11 cellular contexts compared by ENCODE assay signal in the genomic region with DNA sequence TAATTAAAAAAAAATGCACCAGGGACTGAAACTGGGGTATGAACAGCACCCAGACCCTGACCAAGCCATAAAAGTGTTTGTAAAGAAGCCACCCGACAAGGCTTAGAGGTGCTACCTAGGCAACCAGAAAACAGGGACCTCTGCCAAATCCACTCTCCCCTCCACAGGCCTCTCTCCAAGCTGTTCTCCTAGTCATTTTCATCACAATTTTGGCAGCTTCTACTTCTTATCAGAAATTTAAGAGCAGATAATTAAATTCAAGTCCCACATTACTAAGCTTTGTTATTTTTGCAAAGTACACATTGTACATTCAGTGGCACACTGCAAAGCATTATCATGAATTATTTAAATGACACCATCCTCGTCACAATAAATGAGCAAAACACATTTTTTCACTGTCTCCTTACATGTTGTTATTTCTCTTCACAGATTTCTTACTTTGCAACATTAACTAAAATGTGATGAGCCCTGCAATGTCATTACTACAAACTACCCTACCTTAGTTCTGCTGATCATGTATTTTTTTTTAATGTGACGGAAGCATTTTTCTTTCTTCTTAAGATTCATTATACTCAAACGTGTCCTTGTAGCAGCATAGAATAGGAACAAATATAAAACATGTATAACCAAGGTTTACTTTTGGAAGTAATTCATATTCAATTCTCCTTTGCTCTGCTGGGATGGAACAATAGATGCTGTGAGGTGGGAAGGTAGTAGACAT. TPM values are rescaled to one million over a fixed set of nuclear protein-coding genes. Genes with fewer than 3 reads are reported as not detected.
DNase-seq lines count a peak whose midpoint lies in the region; ATAC-seq and TF ChIP-seq lines count a peak whose summit lies in the region.
"Had no signal": no experiment of that assay in that cellular context is flagged by ENCODE, and none has a peak within 500 bp of the region (broad histone marks: within the 10 kb centered on the region; RNA-seq: fewer than 3 reads in every experiment).

No MANE protein-coding gene starts in this region.

- H3K9me3 ChIP-seq in naive thymus-derived CD4-positive, alpha-beta T cell (ENCODE audit: control insufficient read depth in 2 of 3, low read length in 3 of 3): no peaks in the 10 kb centered on the region

- in situ Hi-C loops in astrocyte of the cerebellum (cut with HindIII; ENCODE audit: low sequenced_read_pairs): no loop called here

- H3K27me3 Mint-ChIP-seq in endothelial cell (ENCODE audit: unreplicated experiment): no peaks in the 10 kb centered on the region
- no peaks in the 10 kb centered on the region for H3K27me3 Mint-ChIP-seq in MCF 10A (ENCODE audit: insufficient read depth, unreplicated experiment)
- no peaks in the 10 kb centered on the region for H3K27me3 Mint-ChIP-seq in naive thymus-derived CD4-positive, alpha-beta T cell
- H3K27me3 Mint-ChIP-seq: activated naive CD8-positive, alpha-beta T cell treated with anti-CD3 and anti-CD28 coated beads, Interleukin-2, amount 10 ng/mL, durations not matched to agents 7 days and 5 days had no signal

- no peaks in the 10 kb centered on the region for H3K4me1 ChIP-seq in naive thymus-derived CD4-positive, alpha-beta T cell (ENCODE audit: control insufficient read depth in 2 of 2, insufficient read depth in 2 of 2, low read length in 2 of 2)

- H3K27ac Mint-ChIP-seq in endothelial cell (ENCODE audit: unreplicated experiment) (no peak overlapping the region), MCF 10A (ENCODE audit: low read depth, unreplicated experiment) (no peak overlapping the region)
- H3K27ac Mint-ChIP-seq in naive thymus-derived CD4-positive, alpha-beta T cell: peak overlapping the region in 1 of 9 donors; percentile 42
- H3K27ac Mint-ChIP-seq: activated naive CD8-positive, alpha-beta T cell treated with anti-CD3 and anti-CD28 coated beads, Interleukin-2, amount 10 ng/mL, durations not matched to agents 7 days and 5 days had no signal

- ATAC-seq in GM19035 (IDR thresholded peaks at IDR 0.05; ENCODE audit: unreplicated experiment): no peak
- no peak for ATAC-seq in naive thymus-derived CD4-positive, alpha-beta T cell

- no peak overlapping the region for H3K4me3 ChIP-seq in astrocyte of the cerebellum (ENCODE audit: low read depth, low read length)
- H3K4me3 ChIP-seq in naive thymus-derived CD4-positive, alpha-beta T cell (ENCODE audit: low read length): no peak overlapping the region
- H3K4me3 ChIP-seq: smooth muscle cell had no signal

- no peak overlapping the region for H3K27ac ChIP-seq in naive thymus-derived CD4-positive, alpha-beta T cell (ENCODE audit: low read depth, low read length)

- POLR2A ChIA-PET in MCF 10A (lab: Yijun Ruan, JAX): interaction anchor here (0.6 kb wide), 1 partner anchor 1767 kb away, joined by 3 read pairs; no protein-coding TSS in a partner anchor
- POLR2A ChIA-PET in naive thymus-derived CD4-positive, alpha-beta T cell (lab: Charles Lee): no interaction called here

- TF ChIP-seq CTCF in astrocyte of the cerebellum (IDR thresholded peaks at IDR 0.05; ENCODE audit: low read depth, low read length, missing control alignments): no peak
- no peak for TF ChIP-seq CTCF in endothelial cell (IDR thresholded peaks at IDR 0.05; ENCODE audit: unreplicated experiment)
- TF ChIP-seq CTCF in MCF 10A (IDR thresholded peaks at IDR 0.05; ENCODE audit: unreplicated experiment): no peak

- no peaks in the 10 kb centered on the region for H3K9me3 Mint-ChIP-seq in endothelial cell (ENCODE audit: unreplicated experiment)
- no peaks in the 10 kb centered on the region for H3K9me3 Mint-ChIP-seq in MCF 10A (ENCODE audit: unreplicated experiment)
- no peaks in the 10 kb centered on the region for H3K9me3 Mint-ChIP-seq in naive thymus-derived CD4-positive, alpha-beta T cell
- H3K9me3 Mint-ChIP-seq: activated naive CD8-positive, alpha-beta T cell treated with anti-CD3 and anti-CD28 coated beads, Interleukin-2, amount 10 ng/mL, durations not matched to agents 7 days and 5 days had no signal

- no peak overlapping the region for H3K4me3 Mint-ChIP-seq in endothelial cell (ENCODE audit: unreplicated experiment)
- H3K4me3 Mint-ChIP-seq in MCF 10A (ENCODE audit: unreplicated experiment): no peak overlapping the region
- no peak overlapping the region for H3K4me3 Mint-ChIP-seq in naive thymus-derived CD4-positive, alpha-beta T cell
- H3K4me3 Mint-ChIP-seq: activated naive CD8-positive, alpha-beta T cell treated with anti-CD3 and anti-CD28 coated beads, Interleukin-2, amount 10 ng/mL, durations not matched to agents 7 days and 5 days had no signal

- CTCF ChIA-PET in MCF 10A (lab: Yijun Ruan, JAX): interaction anchor here (1.1 kb wide), 1 partner anchor 155 kb away, joined by 3 read pairs; no protein-coding TSS in a partner anchor
- CTCF ChIA-PET in naive thymus-derived CD4-positive, alpha-beta T cell (lab: Charles Lee): interaction anchor here (0.7 kb wide), 1 partner anchor 36 kb away, joined by 3 read pairs; no protein-coding TSS in a partner anchor

- H3K36me3 Mint-ChIP-seq in endothelial cell (ENCODE audit: low read depth, unreplicated experiment): no peaks in the 10 kb centered on the region
- H3K36me3 Mint-ChIP-seq in MCF 10A (ENCODE audit: insufficient read depth, unreplicated experiment): peaks cover 7% of the 10 kb centered on the region
- no peaks in the 10 kb centered on the region for H3K36me3 Mint-ChIP-seq in naive thymus-derived CD4-positive, alpha-beta T cell
- H3K36me3 Mint-ChIP-seq: activated naive CD8-positive, alpha-beta T cell treated with anti-CD3 and anti-CD28 coated beads, Interleukin-2, amount 10 ng/mL, durations not matched to agents 7 days and 5 days had no signal

- H3K4me1 Mint-ChIP-seq in endothelial cell (ENCODE audit: unreplicated experiment) (no peaks in the 10 kb centered on the region), MCF 10A (ENCODE audit: insufficient read depth, unreplicated experiment) (no peaks in the 10 kb centered on the region)
- H3K4me1 Mint-ChIP-seq in naive thymus-derived CD4-positive, alpha-beta T cell: no peaks in the 10 kb centered on the region
- H3K4me1 Mint-ChIP-seq: activated naive CD8-positive, alpha-beta T cell treated with anti-CD3 and anti-CD28 coated beads, Interleukin-2, amount 10 ng/mL, durations not matched to agents 7 days and 5 days had no signal

- intact Hi-C loops in MCF 10A (cut with micrococcal nuclease): no loop called here
- intact Hi-C loops in naive thymus-derived CD4-positive, alpha-beta T cell (cut with micrococcal nuclease): no loop called here

- DNase-seq in DMS 273 treated with DMSO at 0.1 percent for 48 hours (lab: John Stamatoyannopoulos, UW): peak; percentile 94
- peak; percentile 89 for DNase-seq in NCI-H1694 treated with DMSO at 0.1 percent for 48 hours (lab: John Stamatoyannopoulos, UW)
- DNase-seq in astrocyte of the cerebellum (ENCODE audit: low read depth): peak; percentile 37
- DNase-seq in left kidney (ENCODE audit: low read depth, low spot score): peak; percentile 28
- no peak for DNase-seq in endothelial cell (ENCODE audit: low spot score)
- DNase-seq in MCF 10A (ENCODE audit: unreplicated experiment): no peak
- DNase-seq in naive thymus-derived CD4-positive, alpha-beta T cell: no peak
- DNase-seq: activated naive CD8-positive, alpha-beta T cell treated with anti-CD3 and anti-CD28 coated beads, Interleukin-2, amount 10 ng/mL, durations not matched to agents 7 days and 5 days; RPMI8226 had no signal

- no TSS peak for BruUV-seq in MCF 10A (replicated peaks; lab: Mats Ljungman, UMichigan)

- H3K27me3 ChIP-seq in naive thymus-derived CD4-positive, alpha-beta T cell (ENCODE audit: control insufficient read depth in 2 of 2, insufficient read depth in 2 of 2, low read length in 2 of 2): no peaks in the 10 kb centered on the region

- H3K36me3 ChIP-seq in naive thymus-derived CD4-positive, alpha-beta T cell (ENCODE audit: control insufficient read depth in 2 of 3, insufficient read depth in 3 of 3, low read length in 3 of 3): no peaks in the 10 kb centered on the region

RNA-seq across cellular contexts. Expression of gene ECT2L, which starts 38.1 kb away (rescaled TPM):
- total RNA-seq in endothelial cell (ENCODE audit: unreplicated experiment): not detected
- not detected in 2 replicates for total RNA-seq in MCF 10A (2022)
- total RNA-seq in naive thymus-derived CD4-positive, alpha-beta T cell: under 1 TPM in 1 of 5 experiments, not detected in 4; 0.13 TPM
- under 1 TPM; 0.15 to 0.27 TPM for polyA plus RNA-seq in naive thymus-derived CD4-positive, alpha-beta T cell
- total RNA-seq: activated naive CD8-positive, alpha-beta T cell treated with anti-CD3 and anti-CD28 coated beads, Interleukin-2, amount 10 ng/mL, durations not matched to agents 7 days and 5 days; smooth muscle cell had no signal

Comparison
In these comparisons a context has a peak if more than half of its experiments do, and no peak if none do; other contexts are left out.
1. DNase-seq: peak in DMS 273 treated with DMSO at 0.1 percent for 48 hours (single experiment), NCI-H1694 treated with DMSO at 0.1 percent for 48 hours (single experiment), astrocyte of the cerebellum (single experiment) and left kidney (single experiment); none in endothelial cell (single experiment), MCF 10A (single experiment) and naive thymus-derived CD4-positive, alpha-beta T cell (0 of 9).